ENCODE assay signal across 17 cellular contexts in the genomic region with DNA sequence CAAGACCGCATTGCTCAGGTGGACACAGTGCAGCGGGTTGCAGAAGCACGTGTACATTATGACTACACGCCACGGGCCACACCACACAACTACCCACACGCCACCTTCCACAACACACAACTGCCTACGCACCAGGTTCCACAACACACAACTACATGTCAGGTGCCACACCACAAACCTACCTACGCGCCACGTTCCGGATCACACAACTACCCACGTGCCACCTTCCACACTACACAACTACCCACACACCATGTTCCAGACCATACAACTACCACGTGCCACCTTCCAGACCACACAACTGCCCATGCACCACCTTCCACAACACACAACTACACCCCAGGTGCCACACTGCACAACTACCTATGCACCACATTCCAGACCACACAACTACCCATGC. TPM values are rescaled to one million over a fixed set of nuclear protein-coding genes. Genes with fewer than 3 reads are reported as not detected.
A peak's percentile ranks its signal among the peaks of the same experiment; 100 is the strongest.
DNase-seq lines count a peak whose midpoint lies in the region; TF ChIP-seq lines count a peak whose summit lies in the region.
"Had no signal": no experiment of that assay in that cellular context is flagged by ENCODE, and none has a peak within 500 bp of the region (broad histone marks: within the 10 kb centered on the region; RNA-seq: fewer than 3 reads in every experiment).

No MANE protein-coding gene starts in this region.

- peak overlapping the region; percentile 78 for H3K27ac Mint-ChIP-seq in neural progenitor cell
- no peak overlapping the region for H3K27ac Mint-ChIP-seq in MCF 10A (ENCODE audit: low read depth, unreplicated experiment)
- H3K27ac Mint-ChIP-seq: CD8-positive, alpha-beta T cell; IgD-negative memory B cell had no signal

- no peak for TF ChIP-seq CTCF in HEK293 (tag by site-specific recombination; IDR thresholded peaks at IDR 0.05)
- no peak for TF ChIP-seq CTCF in coronary artery (IDR thresholded peaks at IDR 0.05)
- TF ChIP-seq CTCF in neural progenitor cell (IDR thresholded peaks at IDR 0.05) = no peak
- no peak for TF ChIP-seq CTCF in MCF 10A (IDR thresholded peaks at IDR 0.05; ENCODE audit: unreplicated experiment)

- H3K4me1 ChIP-seq in HEK293 (ENCODE audit: control insufficient read depth, insufficient read depth, low read length) = no peaks in the 10 kb centered on the region
- H3K4me1 ChIP-seq in neural progenitor cell = no peaks in the 10 kb centered on the region
- H3K4me1 ChIP-seq: A549, BE2C had no signal

- H3K27me3 Mint-ChIP-seq in neural progenitor cell (ENCODE audit: insufficient read depth, low read depth) (peaks cover 7% of the 10 kb centered on the region), MCF 10A (ENCODE audit: insufficient read depth, unreplicated experiment) (no peaks in the 10 kb centered on the region)
- H3K27me3 Mint-ChIP-seq: IgD-negative memory B cell had no signal

- H3K36me3 Mint-ChIP-seq in neural progenitor cell (peaks cover 11% of the 10 kb centered on the region), MCF 10A (ENCODE audit: insufficient read depth, unreplicated experiment) (no peaks in the 10 kb centered on the region)
- H3K36me3 Mint-ChIP-seq: CD8-positive, alpha-beta T cell had no signal

- H3K36me3 ChIP-seq in HEK293 (ENCODE audit: control insufficient read depth in 2 of 2, insufficient read depth in 1 of 2, low read length in 2 of 2) (no peaks in the 10 kb centered on the region), neural progenitor cell (no peaks in the 10 kb centered on the region)
- H3K36me3 ChIP-seq: BE2C had no signal

- H3K4me3 ChIP-seq in HEK293 (ENCODE audit: low read depth, low read length) (no peak overlapping the region), coronary artery (no peak overlapping the region), neural progenitor cell (no peak overlapping the region)
- H3K4me3 ChIP-seq: A549 had no signal

- H4K20me1 ChIP-seq in neural progenitor cell (ENCODE audit: low read depth) = no peaks in the 10 kb centered on the region

- DNase-seq in coronary artery (ENCODE audit: low spot score) (peak; percentile 38), neural progenitor cell (ENCODE audit: low spot score) (no peak), posterior vena cava (ENCODE audit: low spot score) (peak; percentile 78), MCF 10A (ENCODE audit: unreplicated experiment) (no peak), medulla oblongata (ENCODE audit: extremely low spot score) (no peak)
- DNase-seq in stimulated activated CD4-positive, alpha-beta T cell treated with anti-CD3 and anti-CD28 coated beads, Interleukin-15, amount 100 ng/mL, for 24 hours = no peak
- DNase-seq: BE2C; CD8-positive, alpha-beta T cell; COR-L47; DMS153; DMS79 treated with DMSO at 0.1 percent for 48 hours; EL had no signal

- H3K27ac ChIP-seq in HEK293 (ENCODE audit: extremely low read depth, low read depth, low read length) (no peak overlapping the region), coronary artery (peak overlapping the region in 1 of 2 donors; percentile 62), neural progenitor cell (no peak overlapping the region)
- H3K27ac ChIP-seq: A549, C4-2B had no signal

- H3K79me2 ChIP-seq in neural progenitor cell (ENCODE audit: low read depth) = no peaks in the 10 kb centered on the region

- H3K9me3 ChIP-seq in HEK293 (ENCODE audit: control insufficient read depth, insufficient read depth, low read depth, low read length) (no peaks in the 10 kb centered on the region), neural progenitor cell (ENCODE audit: low read depth) (no peaks in the 10 kb centered on the region)
- H3K9me3 ChIP-seq: A549, BE2C had no signal

- no peaks in the 10 kb centered on the region for H3F3A ChIP-seq in neural progenitor cell (ENCODE audit: low read depth)

- H3K9me3 Mint-ChIP-seq in neural progenitor cell = peaks cover 12% of the 10 kb centered on the region
- H3K9me3 Mint-ChIP-seq in MCF 10A (ENCODE audit: unreplicated experiment) = peaks cover 29% of the 10 kb centered on the region
- H3K9me3 Mint-ChIP-seq: CD8-positive, alpha-beta T cell had no signal

- H3K4me2 ChIP-seq in neural progenitor cell = no peak overlapping the region
- H3K4me2 ChIP-seq: A549 had no signal

- no peaks in the 10 kb centered on the region for H3K27me3 ChIP-seq in neural progenitor cell
- H3K27me3 ChIP-seq: BE2C had no signal

- POLR2A ChIA-PET in HEK293 (lab: Yijun Ruan, JAX) (no interaction called here), MCF 10A (lab: Yijun Ruan, JAX) (interaction anchor here (0.6 kb wide), 1 partner anchor 19 kb away, joined by 3 read pairs; no protein-coding TSS in a partner anchor)

- no peak overlapping the region for H3K4me3 Mint-ChIP-seq in neural progenitor cell
- no peak overlapping the region for H3K4me3 Mint-ChIP-seq in MCF 10A (ENCODE audit: unreplicated experiment)
- H3K4me3 Mint-ChIP-seq: CD8-positive, alpha-beta T cell; IgD-negative memory B cell had no signal

- no TSS peak for BruUV-seq in MCF 10A (replicated peaks; lab: Mats Ljungman, UMichigan)

- no peak overlapping the region for H2AFZ ChIP-seq in neural progenitor cell (replicated peaks)

- H3K4me1 Mint-ChIP-seq in neural progenitor cell (peaks cover 5% of the 10 kb centered on the region), MCF 10A (ENCODE audit: insufficient read depth, unreplicated experiment) (peaks cover 8% of the 10 kb centered on the region)

- intact Hi-C loops in posterior vena cava (cut with DNase I) (no loop called here), MCF 10A (cut with micrococcal nuclease) (no loop called here)

- H3K9ac ChIP-seq in neural progenitor cell = no peak overlapping the region

- CTCF ChIA-PET in HEK293 (lab: Yijun Ruan, JAX) = no interaction called here
- CTCF ChIA-PET in MCF 10A (lab: Yijun Ruan, JAX) = no interaction called here

TF ChIP-seq in HEK293, 187 proteins besides CTCF, POLR2A, EP300 and RAD21:
- TF ChIP-seq, protein P1, sequence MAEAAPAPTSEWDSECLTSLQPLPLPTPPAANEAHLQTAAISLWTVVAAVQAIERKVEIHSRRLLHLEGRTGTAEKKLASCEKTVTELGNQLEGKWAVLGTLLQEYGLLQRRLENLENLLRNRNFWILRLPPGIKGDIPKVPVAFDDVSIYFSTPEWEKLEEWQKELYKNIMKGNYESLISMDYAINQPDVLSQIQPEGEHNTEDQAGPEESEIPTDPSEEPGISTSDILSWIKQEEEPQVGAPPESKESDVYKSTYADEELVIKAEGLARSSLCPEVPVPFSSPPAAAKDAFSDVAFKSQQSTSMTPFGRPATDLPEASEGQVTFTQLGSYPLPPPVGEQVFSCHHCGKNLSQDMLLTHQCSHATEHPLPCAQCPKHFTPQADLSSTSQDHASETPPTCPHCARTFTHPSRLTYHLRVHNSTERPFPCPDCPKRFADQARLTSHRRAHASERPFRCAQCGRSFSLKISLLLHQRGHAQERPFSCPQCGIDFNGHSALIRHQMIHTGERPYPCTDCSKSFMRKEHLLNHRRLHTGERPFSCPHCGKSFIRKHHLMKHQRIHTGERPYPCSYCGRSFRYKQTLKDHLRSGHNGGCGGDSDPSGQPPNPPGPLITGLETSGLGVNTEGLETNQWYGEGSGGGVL (tag by site-specific recombination; IDR thresholded peaks at IDR 0.05) = no peak
- TF ChIP-seq ZNF600 (tag by site-specific recombination; IDR thresholded peaks at IDR 0.05) = 0 out of 2 replicates have a peak, but pooled peaks have one; percentile 33

RNA-seq across cellular contexts. Expression of gene THBS2, which starts 20.5 kb away (rescaled TPM):
- 0.09 and 0.13 TPM in 2 replicates for total RNA-seq in neural progenitor cell (ENCODE audit: low replicate concordance)
- total RNA-seq in posterior vena cava = 100 to 1,000 TPM; 358 to 373 TPM
- total RNA-seq in MCF 10A (2022) = 0.05 TPM in 1 of 2 replicates, not detected in the other
- total RNA-seq: CD8-positive, alpha-beta T cell; HT-29 had no signal

Comparison
In these comparisons a context has a peak if more than half of its experiments do, and no peak if none do; other contexts are left out.
1. DNase-seq: peak in coronary artery (single experiment) and posterior vena cava (single experiment); none in neural progenitor cell (single experiment), MCF 10A (single experiment), stimulated activated CD4-positive, alpha-beta T cell treated with anti-CD3 and anti-CD28 coated beads, Interleukin-15, amount 100 ng/mL, for 24 hours (single experiment) and medulla oblongata (single experiment).
2. RNA of gene THBS2, which starts 20.5 kb away (total RNA-seq): 358 to 373 TPM in posterior vena cava; 0.05 TPM in MCF 10A and 0.09 to 0.13 TPM in neural progenitor cell; every median in the first group is over 100 times any median in the second.